ENCODE assay signal across 22 cellular contexts in the genomic region with DNA sequence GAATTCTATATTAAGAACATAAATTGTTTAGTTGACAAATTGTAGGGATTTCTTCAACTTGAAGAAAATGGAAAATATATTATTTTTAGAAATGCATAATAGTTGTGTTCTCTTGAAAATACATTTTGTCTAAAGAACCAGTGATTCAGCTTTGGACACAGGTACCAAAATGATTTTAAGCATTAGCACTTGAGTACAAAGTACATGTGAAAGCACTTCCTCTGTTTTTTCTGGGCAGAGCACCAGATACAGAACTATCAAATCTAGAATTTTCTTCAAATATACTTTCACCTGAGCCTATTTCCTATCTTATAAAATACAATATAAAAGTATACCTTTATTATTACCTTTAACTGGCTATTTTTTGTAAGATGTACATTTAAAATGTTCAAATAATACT.
DNase-seq lines count a peak whose midpoint lies in the region; ATAC-seq, FAIRE-seq and TF ChIP-seq lines count a peak whose summit lies in the region.
"Had no signal": no experiment of that assay in that cellular context is flagged by ENCODE, and none has a peak within 500 bp of the region (broad histone marks: within the 10 kb centered on the region; RNA-seq: fewer than 3 reads in every experiment).

No MANE protein-coding gene starts in this region.

- ATAC-seq in HepG2 (no peak), GM19452 (IDR thresholded peaks at IDR 0.05; ENCODE audit: unreplicated experiment) (no peak)
- ATAC-seq: CD8-positive, alpha-beta T cell; GM12878 had no signal

- in situ Hi-C loops in HepG2 (cut with HindIII; ENCODE audit: extremely low pct_ligation_motif_present, low pct_unique_long_range_greater_than_20kb) = no loop called here

- intact Hi-C loops in HepG2 (cut with micrococcal nuclease; ENCODE audit: unreplicated experiment) = no loop called here

- H3K36me3 ChIP-seq in liver (ENCODE audit: control insufficient read depth in 4 of 4, insufficient read depth in 3 of 4, low read depth in 1 of 4, low read length in 3 of 4) (no peaks in the 10 kb centered on the region), HepG2 (replicated peaks in 1 of 2; ENCODE audit: control insufficient read depth in 1 of 2, insufficient read depth in 2 of 2, low read length in 2 of 2) (no peaks in the 10 kb centered on the region), neural cell (ENCODE audit: insufficient read depth, low read length) (no peaks in the 10 kb centered on the region), small intestine (ENCODE audit: control insufficient read depth in 2 of 2, insufficient read depth in 2 of 2, low read length in 2 of 2) (no peaks in the 10 kb centered on the region)
- H3K36me3 ChIP-seq: BLaER1 had no signal

- TF ChIP-seq RAD21 in liver (IDR thresholded peaks at IDR 0.05) = no peak
- TF ChIP-seq RAD21 in HepG2 (CRISPR knock-in tag; IDR thresholded peaks at IDR 0.05) = no peak
- TF ChIP-seq RAD21 in neural cell (conservative IDR thresholded peaks at IDR 0.05) = no peak

- FAIRE-seq in HepG2 (lab: Jason Lieb, UNC) (no peak), small intestine (lab: Jason Lieb, UNC) (no peak)
- FAIRE-seq: A204.1, GM12878, GM19239, H1 had no signal

- no peak overlapping the region for H2AFZ ChIP-seq in HepG2 (ENCODE audit: low read length)
- H2AFZ ChIP-seq in neural cell (ENCODE audit: low read depth, low read length) = no peak overlapping the region

- H3K9ac ChIP-seq in liver (ENCODE audit: low read depth in 1 of 2, low read length in 2 of 2) (no peak overlapping the region), HepG2 (ENCODE audit: insufficient read depth, low read depth, low read length) (no peak overlapping the region), neural cell (ENCODE audit: low read length) (no peak overlapping the region)
- H3K9ac ChIP-seq: BLaER1 had no signal

- no peaks in the 10 kb centered on the region for H3K27me3 ChIP-seq in liver (ENCODE audit: control insufficient read depth in 4 of 4, insufficient read depth in 4 of 4, low read length in 3 of 4)
- H3K27me3 ChIP-seq in HepG2 (ENCODE audit: control insufficient read depth in 1 of 2, insufficient read depth in 2 of 2, low read length in 2 of 2) = no peaks in the 10 kb centered on the region
- no peaks in the 10 kb centered on the region for H3K27me3 ChIP-seq in neural cell (ENCODE audit: insufficient read depth, low read depth, low read length)
- no peaks in the 10 kb centered on the region for H3K27me3 ChIP-seq in small intestine (ENCODE audit: control insufficient read depth in 2 of 2, insufficient read depth in 2 of 2, low read length in 2 of 2)
- H3K27me3 ChIP-seq: BLaER1 had no signal

- TF ChIP-seq EP300 in HepG2 (IDR thresholded peaks at IDR 0.05; ENCODE audit: low read depth in 2 of 2, low read length in 2 of 2) = no peak
- no peak for TF ChIP-seq EP300 in HepG2 (CRISPR knock-in tag; IDR thresholded peaks at IDR 0.05; ENCODE audit: borderline replicate concordance)
- no peak for TF ChIP-seq EP300 in neural cell (conservative IDR thresholded peaks at IDR 0.05; ENCODE audit: poor library complexity, severe bottlenecking)

- CTCF ChIA-PET in HepG2 (lab: Yijun Ruan, JAX; ENCODE audit: low intra/inter-chr PET ratio, low total read pairs) = no interaction called here

- BruUV-seq in HepG2 (replicated peaks; lab: Mats Ljungman, UMichigan) = no TSS peak

- H3K9me2 ChIP-seq in neural cell (ENCODE audit: insufficient read depth, low read length) = no peaks in the 10 kb centered on the region

- H3K79me2 ChIP-seq in HepG2 (ENCODE audit: insufficient read depth, low read length) (no peaks in the 10 kb centered on the region), neural cell (replicated peaks; ENCODE audit: insufficient read depth, low read length) (peaks cover 22% of the 10 kb centered on the region)

- H3K27ac ChIP-seq in liver (ENCODE audit: low read depth in 1 of 2, low read length in 2 of 2) (no peak overlapping the region), HepG2 (ENCODE audit: extremely low read length, insufficient read depth, low read length) (no peak overlapping the region), neural cell (ENCODE audit: low read length) (peak overlapping the region; percentile 66), small intestine (ENCODE audit: low read depth in 1 of 2, low read length in 1 of 2) (no peak overlapping the region)
- H3K27ac ChIP-seq: 22Rv1, BLaER1, C4-2B had no signal

- no peaks in the 10 kb centered on the region for H3K9me3 ChIP-seq in liver (ENCODE audit: control insufficient read depth in 4 of 4, low read length in 3 of 4)
- no peaks in the 10 kb centered on the region for H3K9me3 ChIP-seq in HepG2 (ENCODE audit: low read length)
- H3K9me3 ChIP-seq in neural cell (ENCODE audit: low read length) = no peaks in the 10 kb centered on the region
- no peaks in the 10 kb centered on the region for H3K9me3 ChIP-seq in small intestine (ENCODE audit: control insufficient read depth, low read depth)
- H3K9me3 ChIP-seq: BLaER1, Caco-2 had no signal

- TF ChIP-seq CTCF in liver (IDR thresholded peaks at IDR 0.05; ENCODE audit: low read depth, low read length, missing input control) = no peak
- no peak for TF ChIP-seq CTCF in HepG2 (CRISPR knock-in tag; IDR thresholded peaks at IDR 0.05)
- TF ChIP-seq CTCF in neural cell (IDR thresholded peaks at IDR 0.05; ENCODE audit: poor library complexity, severe bottlenecking) = no peak

- TF ChIP-seq POLR2A in HepG2 (IDR thresholded peaks at IDR 0.05; ENCODE audit: insufficient read depth in 1 of 2, low read depth in 2 of 2, low read length in 2 of 2) = no peak

- POLR2A ChIA-PET in HepG2 (lab: Yijun Ruan, JAX) = no interaction called here

- H3F3A ChIP-seq in neural cell (ENCODE audit: insufficient read depth, low read length, poor library complexity, severe bottlenecking) = peaks cover 4% of the 10 kb centered on the region

- H3K4me3 ChIP-seq in liver (ENCODE audit: low read depth in 1 of 3, low read length in 3 of 3) (no peak overlapping the region), HepG2 (replicated peaks in 1 of 3; ENCODE audit: insufficient read depth in 1 of 3, low read depth in 2 of 3, low read length in 3 of 3) (no peak overlapping the region), neural cell (ENCODE audit: low read length) (peak overlapping the region; percentile 48), small intestine (ENCODE audit: low read depth in 1 of 2, low read length in 2 of 2) (no peak overlapping the region)
- H3K4me3 ChIP-seq: BLaER1, GM12878 had no signal

- H4K20me1 ChIP-seq in HepG2 (ENCODE audit: insufficient read depth, low read length) (no peaks in the 10 kb centered on the region), neural cell (ENCODE audit: insufficient read depth) (no peaks in the 10 kb centered on the region)
- H4K20me1 ChIP-seq: BLaER1 had no signal

- H3K4me1 ChIP-seq in liver (ENCODE audit: control insufficient read depth in 4 of 4, insufficient read depth in 4 of 4, low read length in 3 of 4) = peaks cover 0 to 16% (median 9%) of the 10 kb centered on the region in 4 donors
- H3K4me1 ChIP-seq in HepG2 (ENCODE audit: insufficient read depth, low read length) = no peaks in the 10 kb centered on the region
- no peaks in the 10 kb centered on the region for H3K4me1 ChIP-seq in small intestine (ENCODE audit: control insufficient read depth in 2 of 2, insufficient read depth in 1 of 2, low read depth in 1 of 2, low read length in 1 of 2)
- H3K4me1 ChIP-seq: Caco-2 had no signal

- DNase-seq in HepG2 (ENCODE audit: low spot score) (no peak), cerebellar cortex (ENCODE audit: low spot score) (peak; percentile 11), small intestine (no peak), NCI-H226 (no peak)
- DNase-seq: Caco-2; CD4-positive, CD25-positive, alpha-beta regulatory T cell; CD8-positive, alpha-beta T cell; DMS153; DND-41; GDM1; H7; HCEC 1CT had no signal

- no peak overlapping the region for H3K4me2 ChIP-seq in HepG2 (ENCODE audit: low read depth, low read length)
- H3K4me2 ChIP-seq in neural cell (ENCODE audit: low read length) = peak overlapping the region; percentile 37
- H3K4me2 ChIP-seq: BLaER1 had no signal

TF ChIP-seq in liver, 16 proteins besides CTCF, POLR2A, EP300 and RAD21:
- no peak for TF ChIP-seq RXRA (IDR thresholded peaks at IDR 0.05)
- TF ChIP-seq HNF4A (conservative IDR thresholded peaks at IDR 0.05) = peak; percentile 44 to 58

TF ChIP-seq in HepG2, 621 proteins besides CTCF, POLR2A, EP300 and RAD21 (continues in another document):
- TF ChIP-seq ZNF670 (CRISPR knock-in tag; IDR thresholded peaks at IDR 0.05; ENCODE audit: borderline replicate concordance) (no peak), ZNF883 (CRISPR knock-in tag; IDR thresholded peaks at IDR 0.05; ENCODE audit: not compliant biosample characterization) (no peak), ZNF878 (CRISPR knock-in tag; IDR thresholded peaks at IDR 0.05) (no peak), ZMAT3 (CRISPR knock-in tag; conservative IDR thresholded peaks at IDR 0.05) (no peak), ZNF431 (CRISPR knock-in tag; IDR thresholded peaks at IDR 0.05; ENCODE audit: borderline replicate concordance, low read depth) (no peak), ZNF589 (CRISPR knock-in tag; conservative IDR thresholded peaks at IDR 0.05) (no peak), ZNF788 (CRISPR knock-in tag; IDR thresholded peaks at IDR 0.05; ENCODE audit: borderline replicate concordance) (no peak), NCOA2 (CRISPR knock-in tag; IDR thresholded peaks at IDR 0.05) (no peak), PCBP2 (optimal IDR thresholded peaks at IDR 0.05; ENCODE audit: low read depth, low read length, poor library complexity, severe bottlenecking) (no peak), RBFOX2 (IDR thresholded peaks at IDR 0.05; ENCODE audit: low read depth, low read length) (no peak), ZNF615 (CRISPR knock-in tag; IDR thresholded peaks at IDR 0.05; ENCODE audit: borderline replicate concordance) (no peak)

TF ChIP-seq in neural cell, 6 proteins besides CTCF, POLR2A, EP300 and RAD21 (continues in another document):
- TF ChIP-seq SMC3 (conservative IDR thresholded peaks at IDR 0.05; ENCODE audit: poor library complexity) = no peak
- no peak for TF ChIP-seq TAF1 (IDR thresholded peaks at IDR 0.05; ENCODE audit: low read depth)
